ENCODE assay signal across 8 cellular contexts in the genomic region with DNA sequence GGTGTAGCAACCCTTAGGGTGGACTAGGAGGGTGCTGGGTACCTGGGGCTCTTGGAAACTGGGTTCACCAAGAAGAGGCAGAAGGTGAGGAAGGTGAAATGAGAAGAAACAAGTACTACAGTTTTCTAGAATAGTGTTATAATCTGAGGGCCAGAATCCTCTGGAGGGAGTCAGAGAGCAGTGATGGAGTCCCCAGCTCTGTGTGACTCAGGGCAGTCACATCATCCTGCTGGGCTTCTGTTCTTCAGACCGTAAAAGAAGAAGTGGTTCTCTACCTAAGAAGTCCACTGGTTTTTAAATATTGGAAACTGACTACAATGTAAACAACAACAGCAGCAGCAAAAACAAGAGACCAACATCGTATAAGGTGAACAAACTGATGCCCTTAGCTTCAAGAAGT.
DNase-seq lines count a peak whose midpoint lies in the region; ATAC-seq, FAIRE-seq and TF ChIP-seq lines count a peak whose summit lies in the region.

No MANE protein-coding gene starts in this region.

- BruUV-seq in Calu3 (replicated peaks; lab: Mats Ljungman, UMichigan): no TSS peak

- no peaks in the 10 kb centered on the region for H3K27me3 ChIP-seq in pancreas

- H3K27ac ChIP-seq in VCaP (no peak overlapping the region), pancreas (no peak overlapping the region)

- DNase-seq in Calu3 (peak; percentile 26), kidney tubule cell (ENCODE audit: low spot score) (peak; percentile 68), pancreas (no peak), C1 segment of cervical spinal cord (lab: John Stamatoyannopoulos, UW) (no peak)

- H3K9me3 Mint-ChIP-seq in Calu3 (ENCODE audit: low read depth, unreplicated experiment): no peaks in the 10 kb centered on the region

- H3K4me1 Mint-ChIP-seq in Calu3 (ENCODE audit: low read depth, unreplicated experiment): no peaks in the 10 kb centered on the region

- no peaks in the 10 kb centered on the region for H3K36me3 ChIP-seq in pancreas

- peak; percentile 47 for ATAC-seq in GM21423 (IDR thresholded peaks at IDR 0.05; ENCODE audit: unreplicated experiment)
- no peak for ATAC-seq in pancreas
- no peak for ATAC-seq in GM18858 (IDR thresholded peaks at IDR 0.05; ENCODE audit: unreplicated experiment)
- no peak for ATAC-seq in HG03520 (IDR thresholded peaks at IDR 0.05; ENCODE audit: unreplicated experiment)

- H3K4me3 Mint-ChIP-seq in Calu3 (ENCODE audit: low read depth, unreplicated experiment): no peak overlapping the region

- no peaks in the 10 kb centered on the region for H3K27me3 Mint-ChIP-seq in Calu3 (ENCODE audit: unreplicated experiment)

- FAIRE-seq in pancreas (lab: Jason Lieb, UNC): no peak

- H3K4me1 ChIP-seq in pancreas: no peaks in the 10 kb centered on the region

- TF ChIP-seq CTCF in Calu3 (IDR thresholded peaks at IDR 0.05; ENCODE audit: unreplicated experiment) (no peak), VCaP (conservative IDR thresholded peaks at IDR 0.05) (peak; percentile 65; the same call in 1 of the 2 replicates), pancreas (IDR thresholded peaks at IDR 0.05) (no peak)

- no peaks in the 10 kb centered on the region for H3K9me3 ChIP-seq in pancreas

- no peaks in the 10 kb centered on the region for H3K36me3 Mint-ChIP-seq in Calu3 (ENCODE audit: insufficient read depth, unreplicated experiment)

- H3K4me3 ChIP-seq in pancreas: no peak overlapping the region

- CTCF ChIA-PET in Calu3 (lab: Charles Lee): interaction anchor here (0.7 to 1.3 kb wide), 2 partner anchors 129 to 310 kb away, joined by 3 read pairs; no protein-coding TSS in a partner anchor

- no peak overlapping the region for H3K27ac Mint-ChIP-seq in Calu3 (ENCODE audit: unreplicated experiment)

- WGBS in pancreas, 2 donors: 85 to 86% methylated on average over 2 of the region's 2 CpGs

- intact Hi-C loops in Calu3 (cut with micrococcal nuclease; ENCODE audit: unreplicated experiment): no loop called here
- intact Hi-C loops in pancreas (cut with DNase I): loop anchor here in 1 of 3 donors (10.0 kb wide), 1 partner anchor 129 kb away; no protein-coding TSS in a partner anchor

Comparison
In these comparisons a context has a peak if more than half of its experiments do, and no peak if none do; other contexts are left out.
1. DNase-seq: peak in Calu3 (single experiment) and kidney tubule cell (single experiment); none in pancreas (0 of 6) and C1 segment of cervical spinal cord (0 of 14).